In the genomic region with DNA sequence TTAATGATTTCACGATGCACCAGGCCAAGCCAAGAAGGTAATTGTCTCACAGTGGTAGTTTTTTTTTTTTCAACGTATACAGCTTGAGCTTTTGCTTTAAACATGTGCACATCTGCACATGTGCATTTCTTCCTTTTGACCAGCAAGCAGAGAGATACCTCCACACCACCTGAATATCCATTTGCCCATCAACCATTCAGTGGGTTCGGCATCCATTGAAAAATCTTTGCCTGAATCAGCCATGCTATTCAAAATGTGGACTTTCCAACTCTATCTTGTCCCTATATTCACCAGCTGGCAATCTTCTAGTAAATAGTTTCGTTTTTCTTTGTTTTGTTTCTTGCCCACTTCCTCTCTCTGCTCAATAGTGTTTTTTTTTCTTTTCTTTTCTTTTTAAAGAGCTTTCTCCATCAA, we compare ENCODE assay signal across 12 cellular contexts. TPM values are rescaled to one million over a fixed set of nuclear protein-coding genes. Genes with fewer than 3 reads are reported as not detected.
DNase-seq lines count a peak whose midpoint lies in the region; ATAC-seq and TF ChIP-seq lines count a peak whose summit lies in the region.
"Had no signal": no experiment of that assay in that cellular context is flagged by ENCODE, and none has a peak within 500 bp of the region (broad histone marks: within the 10 kb centered on the region; RNA-seq: fewer than 3 reads in every experiment).

No MANE protein-coding gene starts in this region.

- WGBS in adrenal gland, 4 donors, result 58 to 65% (median 60%) methylated on average over 4 of the region's 4 CpGs

- H3K9me3 Mint-ChIP-seq in activated T-cell treated with anti-CD3 and anti-CD28 coated beads, Interleukin-2, amount 50 U/mL, for 24 hours, result no peaks in the 10 kb centered on the region

- no peaks in the 10 kb centered on the region for H3K9me2 ChIP-seq in SU-DHL-6 (replicated peaks; ENCODE audit: insufficient read depth, low read length)

- peak overlapping the region; percentile 77 for H3K27ac Mint-ChIP-seq in activated T-cell treated with anti-CD3 and anti-CD28 coated beads, Interleukin-2, amount 50 U/mL, for 24 hours

- H3K27ac ChIP-seq in SU-DHL-6 (ENCODE audit: low read depth, low read length) (no peak overlapping the region), adrenal gland (no peak overlapping the region)
- H3K27ac ChIP-seq: colonic mucosa had no signal

- H3K4me1 Mint-ChIP-seq in activated T-cell treated with anti-CD3 and anti-CD28 coated beads, Interleukin-2, amount 50 U/mL, for 24 hours (ENCODE audit: low read depth), result peaks cover 18% of the 10 kb centered on the region

- no peaks in the 10 kb centered on the region for H3K27me3 Mint-ChIP-seq in activated T-cell treated with anti-CD3 and anti-CD28 coated beads, Interleukin-2, amount 50 U/mL, for 24 hours

- peak overlapping the region; percentile 15 for H3K4me2 ChIP-seq in SU-DHL-6 (ENCODE audit: low read depth, low read length, poor library complexity, severe bottlenecking)

- H3F3A ChIP-seq in SU-DHL-6 (ENCODE audit: insufficient read depth), result peaks cover 1% of the 10 kb centered on the region; the same call in 1 of the 2 replicates

- H3K9ac ChIP-seq in SU-DHL-6 (ENCODE audit: low read length), result no peak overlapping the region

- H3K4me3 ChIP-seq in SU-DHL-6 (ENCODE audit: insufficient read depth, low read length, poor library complexity, severe bottlenecking), result no peak overlapping the region
- H3K4me3 ChIP-seq in adrenal gland, result no peak overlapping the region
- H3K4me3 ChIP-seq: colonic mucosa had no signal

- H3K79me2 ChIP-seq in SU-DHL-6 (ENCODE audit: insufficient read depth, low read length), result no peaks in the 10 kb centered on the region

- no peaks in the 10 kb centered on the region for H3K27me3 ChIP-seq in SU-DHL-6 (ENCODE audit: low read length)
- H3K27me3 ChIP-seq in adrenal gland, result no peaks in the 10 kb centered on the region
- H3K27me3 ChIP-seq: colonic mucosa had no signal

- TF ChIP-seq CTCF in SU-DHL-6 (IDR thresholded peaks at IDR 0.05; ENCODE audit: insufficient read depth, low read length, poor library complexity, severe bottlenecking), result no peak
- no peak for TF ChIP-seq CTCF in adrenal gland (IDR thresholded peaks at IDR 0.05)

- H3K36me3 Mint-ChIP-seq in activated T-cell treated with anti-CD3 and anti-CD28 coated beads, Interleukin-2, amount 50 U/mL, for 24 hours (ENCODE audit: low read depth), result no peaks in the 10 kb centered on the region

- no peaks in the 10 kb centered on the region for H3K9me3 ChIP-seq in SU-DHL-6 (ENCODE audit: insufficient read depth, low read length)
- H3K9me3 ChIP-seq in adrenal gland (replicated peaks in 1 of 3), result no peaks in the 10 kb centered on the region
- H3K9me3 ChIP-seq: colonic mucosa had no signal

- no peak for TF ChIP-seq POLR2A in adrenal gland (IDR thresholded peaks at IDR 0.05)

- intact Hi-C loops in adrenal gland (cut with DNase I), result no loop called here

- DNase-seq in activated T-cell treated with anti-CD3 and anti-CD28 coated beads, Interleukin-2, amount 50 U/mL, for 24 hours, result no peak
- no peak for DNase-seq in activated T-cell treated with anti-CD3 and anti-CD28 coated beads, Interleukin-2, amount 50 U/mL, for 48 hours
- DNase-seq in stimulated activated naive CD8-positive, alpha-beta T cell treated with anti-CD3 and anti-CD28 coated beads, Interleukin-15, Interleukin-2, amounts not matched to agents 100 U/mL and 50 U/mL, for 24 hours, result no peak
- DNase-seq in NCI-H2196 treated with DMSO at 0.1 percent for 48 hours (lab: John Stamatoyannopoulos, UW; ENCODE audit: unreplicated experiment) (no peak), NCI-H2196 (lab: John Stamatoyannopoulos, UW; ENCODE audit: unreplicated experiment) (no peak), adrenal gland (no peak)
- DNase-seq: activated CD4-positive, alpha-beta T cell treated with anti-CD3 and anti-CD28 coated beads, Interleukin-2, amount 50 U/mL, for 4 hours; NCI-H446 treated with DMSO at 0.1 percent for 48 hours; stimulated activated naive CD4-positive, alpha-beta T cell treated with Interleukin-2 at 50 U/mL for 16 hours had no signal

- ATAC-seq in HG02870 (IDR thresholded peaks at IDR 0.05; ENCODE audit: unreplicated experiment), result peak; percentile 51
- peak; percentile 36 for ATAC-seq in stimulated activated naive CD8-positive, alpha-beta T cell treated with anti-CD3 and anti-CD28 coated beads, Interleukin-15, Interleukin-2, amounts not matched to agents 100 U/mL and 50 U/mL, for 24 hours

- H3K4me1 ChIP-seq in adrenal gland (replicated peaks in 1 of 2), result no peaks in the 10 kb centered on the region

- peak overlapping the region; percentile 18 for H3K4me3 Mint-ChIP-seq in activated T-cell treated with anti-CD3 and anti-CD28 coated beads, Interleukin-2, amount 50 U/mL, for 24 hours

- H2AFZ ChIP-seq in SU-DHL-6 (ENCODE audit: low read depth, low read length, severe bottlenecking), result no peak overlapping the region

- no peaks in the 10 kb centered on the region for H4K20me1 ChIP-seq in SU-DHL-6 (ENCODE audit: low read depth, low read length)

- H3K36me3 ChIP-seq in SU-DHL-6 (ENCODE audit: low read length) (no peaks in the 10 kb centered on the region), adrenal gland (replicated peaks in 1 of 2) (no peaks in the 10 kb centered on the region)
- H3K36me3 ChIP-seq: colonic mucosa had no signal

RNA-seq across cellular contexts. Expression of a gene that starts 7.7 kb away (rescaled TPM):
- total RNA-seq in adrenal gland, result 10 to 100 TPM; 13.2 to 69.1 (median 60.2) TPM
- 100 to 1,000 TPM; 128 to 190 (median 134) TPM for polyA plus RNA-seq in adrenal gland

RNA-seq across cellular contexts. Expression of a gene that starts 57.7 kb away (rescaled TPM):
- total RNA-seq in adrenal gland, result 10 to 100 TPM in 5 of 8 donors, 1 to 10 TPM in 3; 7.9 to 14.4 (median 10.9) TPM
- 10 to 100 TPM in 1 of 3 donors, 1 to 10 TPM in 2; 1.7 to 12.4 (median 2.8) TPM for polyA plus RNA-seq in adrenal gland
